In the genomic region with DNA sequence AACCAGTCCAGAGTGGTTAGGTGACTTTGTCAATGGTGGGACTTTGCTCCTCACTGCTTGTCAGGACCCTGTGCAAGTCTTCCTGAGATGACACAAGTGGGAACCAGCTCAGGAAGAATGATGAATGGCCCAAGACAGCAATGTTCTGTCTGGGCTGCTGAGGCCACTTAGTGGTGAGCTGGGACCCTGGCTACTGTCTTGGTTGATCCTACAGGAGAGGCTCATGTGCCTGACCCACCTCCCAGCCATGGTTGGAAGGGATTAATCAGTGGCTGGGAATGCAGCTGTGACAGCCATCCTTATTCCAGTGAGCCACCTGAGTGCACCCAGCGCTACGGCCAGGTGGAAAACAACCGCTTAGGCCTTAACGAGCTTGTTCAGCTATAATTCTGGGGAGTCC, we compare ENCODE assay signal across 15 cellular contexts.
"Had no signal": no experiment of that assay in that cellular context is flagged by ENCODE, and none has a peak within 500 bp of the region (broad histone marks: within the 10 kb centered on the region; RNA-seq: fewer than 3 reads in every experiment).

No MANE protein-coding gene starts in this region.

- DNase-seq: activated CD4-positive, alpha-beta memory T cell treated with anti-CD3 and anti-CD28 coated beads, Interleukin-2, amount 10 ng/mL, durations not matched to agents 7 days and 5 days; activated CD4-positive, alpha-beta T cell treated with anti-CD3 and anti-CD28 coated beads for 4 hours; activated CD8-positive, alpha-beta memory T cell treated with anti-CD3 and anti-CD28 coated beads, Interleukin-2, amount 10 ng/mL, durations not matched to agents 7 days and 5 days; activated naive CD4-positive, alpha-beta T cell treated with Interleukin-2 at 50 U/mL for 16 hours; body of pancreas; dermis blood vessel endothelial cell; effector memory CD4-positive, alpha-beta T cell; hippocampal formation; midbrain; occipital lobe; stimulated activated CD4-positive, alpha-beta T cell treated with anti-CD3 and anti-CD28 coated beads, Interleukin-2, amount 100 ng/mL, for 24 hours; stimulated activated naive CD4-positive, alpha-beta T cell treated with Interleukin-2 at 50 U/mL for 16 hours; tibial artery had no signal

- ATAC-seq: activated CD8-positive, alpha-beta memory T cell treated with anti-CD3 and anti-CD28 coated beads, Interleukin-2, amount 10 ng/mL, durations not matched to agents 7 days and 5 days; activated T-helper 17 cell treated with anti-CD3 and anti-CD28 coated beads, Interleukin-2, amount 50 U/mL, for 72 hours; body of pancreas; left lobe of liver had no signal
